8 cellular contexts compared by ENCODE assay signal in the genomic region with DNA sequence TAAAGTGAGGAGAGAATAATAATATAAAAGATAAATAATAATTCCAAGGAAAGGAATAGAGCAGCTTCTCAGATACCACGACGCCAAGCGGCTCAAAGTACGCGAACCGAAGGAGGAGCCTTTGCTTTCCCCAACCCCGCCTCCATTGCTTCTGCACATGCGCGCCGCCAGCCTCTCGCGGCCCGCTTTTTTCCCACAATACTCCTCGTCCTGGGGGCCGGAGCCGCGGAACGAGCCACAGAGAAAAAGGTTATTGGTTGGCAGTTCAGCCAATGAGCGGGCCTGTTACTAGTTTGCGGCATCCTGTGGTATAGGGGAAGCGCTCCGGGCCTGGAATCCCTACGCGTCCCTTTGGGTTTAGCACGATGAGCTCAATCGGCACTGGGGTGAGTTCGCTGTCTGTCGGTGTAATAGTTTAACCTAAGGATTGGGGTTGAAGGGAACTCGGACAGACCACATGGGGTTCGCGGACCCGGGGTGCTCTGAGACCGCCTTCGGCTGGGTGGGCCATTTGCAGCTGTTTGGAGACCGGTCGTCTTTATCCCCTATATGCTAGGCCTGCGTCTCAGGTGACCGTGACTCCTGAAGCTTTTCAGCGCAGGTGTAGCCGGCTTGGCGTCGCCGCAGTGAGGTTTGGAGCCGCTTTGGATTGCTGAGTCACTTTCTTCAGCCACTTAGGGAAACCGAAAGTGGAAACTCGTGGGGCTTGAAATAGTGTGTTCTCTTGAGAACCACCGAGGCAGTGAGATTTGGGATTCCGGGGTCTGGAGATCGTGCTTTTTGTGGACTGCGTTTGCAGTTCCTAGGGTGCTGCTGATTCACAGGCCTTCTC.
DNase-seq lines count a peak whose midpoint lies in the region; ATAC-seq and FAIRE-seq lines count a peak whose summit lies in the region.

A gene (plus strand): TSS at position 288 of the 832 bp plus-strand sequence. CDS start 78 bp downstream, at position 366.

- DNase-seq in COLO829 (ENCODE audit: low spot score) (peak; percentile 97), HTR-8/SVneo (ENCODE audit: insufficient read length, low spot score) (peak; percentile 100), NOMO-1 treated with dmso at 0.1 percent for 144 hours (lab: John Stamatoyannopoulos, UW; ENCODE audit: unreplicated experiment) (peak; percentile 96), medulla oblongata (ENCODE audit: extremely low spot score) (peak; percentile 99)
- peak; percentile 77 to 96 (median 93) for DNase-seq in activated CD8-positive, alpha-beta memory T cell treated with anti-CD3 and anti-CD28 coated beads for 48 hours (ENCODE audit: low read depth in 2 of 3, low spot score in 2 of 3)
- DNase-seq in effector memory CD8-positive, alpha-beta T cell = peak; percentile 96 to 97 (median 97)
- DNase-seq in stimulated activated CD8-positive, alpha-beta memory T cell treated with anti-CD3 and anti-CD28 coated beads, Interleukin-12 subunit alpha, Interleukin-12 subunit beta, amount 100 ng/mL, for 1 hour (ENCODE audit: low read depth) = peak; percentile 97

- H3K36me3 Mint-ChIP-seq in effector memory CD8-positive, alpha-beta T cell (ENCODE audit: insufficient read depth) = peaks cover 35% of the 10 kb centered on the region

- FAIRE-seq in HTR-8/SVneo (lab: Jason Lieb, UNC) = peak; percentile 99

- H3K4me3 Mint-ChIP-seq in effector memory CD8-positive, alpha-beta T cell = peak within 1 kb of the TSS; percentile 98 to 99

- H3K4me1 Mint-ChIP-seq in effector memory CD8-positive, alpha-beta T cell (ENCODE audit: low read depth in 2 of 2) = peaks cover 22 to 33% of the 10 kb centered on the region in 2 donors

- H3K27me3 Mint-ChIP-seq in effector memory CD8-positive, alpha-beta T cell = no peaks in the 10 kb centered on the region

- peak within 1 kb of the TSS; percentile 98 to 99 for H3K27ac Mint-ChIP-seq in effector memory CD8-positive, alpha-beta T cell

- ATAC-seq in GM21367 (IDR thresholded peaks at IDR 0.05; ENCODE audit: unreplicated experiment) = peak; percentile 87
- peak; percentile 92 for ATAC-seq in effector memory CD8-positive, alpha-beta T cell (replicated peaks)

- H3K9me3 Mint-ChIP-seq in effector memory CD8-positive, alpha-beta T cell = no peaks in the 10 kb centered on the region

Comparison
In these comparisons a context has a peak if more than half of its experiments do, and no peak if none do; other contexts are left out.
1. Peak in every context shown above with its lines: DNase-seq and ATAC-seq.